In the genomic region with DNA sequence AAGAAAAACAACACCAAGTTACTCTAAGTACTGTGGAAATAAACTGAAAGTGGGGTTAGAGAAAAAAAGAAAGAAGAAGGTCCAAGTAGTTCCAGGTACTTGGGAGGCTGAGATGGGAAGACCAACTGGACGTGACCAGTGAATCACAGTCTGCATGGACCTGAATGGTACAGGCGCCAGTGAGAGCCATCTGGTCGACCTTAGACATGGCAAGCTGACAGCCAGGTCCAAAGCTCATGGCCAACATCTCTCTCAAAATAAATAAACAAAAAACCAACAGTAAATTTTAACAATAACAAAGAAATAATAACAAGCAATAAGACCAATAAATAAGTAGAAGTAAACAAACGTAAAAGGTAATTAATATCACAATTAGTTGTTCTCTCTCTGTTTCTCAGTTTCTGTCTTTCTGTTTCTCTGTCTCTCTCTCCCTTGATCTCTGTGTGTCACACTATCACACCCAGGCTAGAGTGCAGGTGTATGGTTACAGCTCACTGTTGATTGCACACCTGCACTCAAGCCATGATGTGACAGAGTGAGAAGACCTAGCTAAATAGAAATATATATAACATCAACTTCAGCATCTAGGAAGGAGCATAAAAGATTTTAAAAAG, we compare ENCODE assay signal across 28 cellular contexts.
"Had no signal": no experiment of that assay in that cellular context is flagged by ENCODE, and none has a peak within 500 bp of the region (broad histone marks: within the 10 kb centered on the region; RNA-seq: fewer than 3 reads in every experiment).

No MANE protein-coding gene starts in this region.

- ATAC-seq: activated CD8-positive, alpha-beta memory T cell treated with anti-CD3 and anti-CD28 coated beads, Interleukin-2, amount 10 ng/mL, durations not matched to agents 7 days and 5 days; activated CD8-positive, alpha-beta T cell treated with anti-CD3 and anti-CD28 coated beads for 36 hours; activated naive CD4-positive, alpha-beta T cell treated with anti-CD3 and anti-CD28 coated beads, Interleukin-2, amount 50 U/mL, for 72 hours; foreskin keratinocyte; naive thymus-derived CD8-positive, alpha-beta T cell; stimulated activated effector memory CD8-positive, alpha-beta T cell treated with anti-CD3 and anti-CD28 coated beads, Interleukin-12 subunit alpha, Interleukin-12 subunit beta, amount 100 ng/mL, for 72 hours; stimulated activated naive CD8-positive, alpha-beta T cell treated with anti-CD3 and anti-CD28 coated beads, Interleukin-15, amount 100 ng/mL, for 72 hours had no signal

- H3K36me3 Mint-ChIP-seq: brain; neural progenitor cell; stimulated activated effector memory CD8-positive, alpha-beta T cell treated with anti-CD3 and anti-CD28 coated beads, Interleukin-12 subunit alpha, Interleukin-12 subunit beta, amount 100 ng/mL, for 72 hours had no signal

- H3K27ac ChIP-seq: foreskin keratinocyte, left ventricle myocardium inferior, neural progenitor cell, right lobe of liver, skin epidermis, tibial artery, WERI-Rb-1 had no signal

- H3K4me3 ChIP-seq: left ventricle myocardium inferior, neural progenitor cell, right lobe of liver, skin epidermis, tibial artery had no signal

- H3K36me3 ChIP-seq: left ventricle myocardium inferior, neural progenitor cell, right lobe of liver, tibial artery, WERI-Rb-1 had no signal

- H3K27ac Mint-ChIP-seq: activated CD4-positive, alpha-beta T cell treated with anti-CD3 and anti-CD28 coated beads, Interleukin-2, amount 10 ng/mL, durations not matched to agents 7 days and 5 days; activated CD8-positive, alpha-beta memory T cell treated with anti-CD3 and anti-CD28 coated beads, Interleukin-2, amount 10 ng/mL, durations not matched to agents 7 days and 5 days; activated CD8-positive, alpha-beta T cell treated with anti-CD3 and anti-CD28 coated beads for 36 hours; activated naive CD4-positive, alpha-beta T cell treated with anti-CD3 and anti-CD28 coated beads, Interleukin-2, amount 50 U/mL, for 72 hours; activated T-helper 1 cell treated with anti-CD3 and anti-CD28 coated beads, Interleukin-12 subunit alpha, Interleukin-12 subunit beta, Interleukin-2, Interleukin-4 antibody, amounts not matched to agents 30 ng/mL and 10 ng/mL and 1 ng/mL, durations not matched to agents 14 hours and 24 hours and 36 hours; brain; dendritic cell treated with granulocyte-macrophage colony-stimulating factor and Interleukin-4, amounts not matched to agents 40 ng/mL and 50 ng/mL, for 4 days; mesothelial cell of epicardium; neural progenitor cell; stimulated activated effector memory CD8-positive, alpha-beta T cell treated with anti-CD3 and anti-CD28 coated beads, Interleukin-12 subunit alpha, Interleukin-12 subunit beta, amount 100 ng/mL, for 72 hours had no signal

- H3K4me2 ChIP-seq: neural progenitor cell had no signal

- DNase-seq: activated CD4-positive, alpha-beta T cell treated with anti-CD3 and anti-CD28 coated beads, Interleukin-2, amount 10 ng/mL, durations not matched to agents 7 days and 5 days; activated CD4-positive, CD25-positive, alpha-beta regulatory T cell treated with anti-CD3 and anti-CD28 coated beads, Interleukin-2, amount 50 U/mL, for 72 hours; activated CD8-positive, alpha-beta memory T cell treated with anti-CD3 and anti-CD28 coated beads, Interleukin-2, amount 10 ng/mL, durations not matched to agents 7 days and 5 days; activated CD8-positive, alpha-beta T cell treated with anti-CD3 and anti-CD28 coated beads for 36 hours; activated T-cell treated with anti-CD3 and anti-CD28 coated beads for 4 hours; aorta; effector CD4-positive, alpha-beta T cell; erythroblast; foreskin keratinocyte; hippocampal formation; kidney glomerular epithelial cell; left ventricle myocardium inferior; mammary epithelial cell; naive thymus-derived CD8-positive, alpha-beta T cell; posterior cingulate gyrus; right lobe of liver; stimulated activated CD4-positive, alpha-beta T cell treated with anti-CD3 and anti-CD28 coated beads, Interleukin-2, amount 100 ng/mL, for 24 hours; stimulated activated naive CD8-positive, alpha-beta T cell treated with anti-CD3 and anti-CD28 coated beads, Interleukin-15, amount 100 ng/mL, for 72 hours; tibial artery; WERI-Rb-1 had no signal

- H3K4me1 Mint-ChIP-seq: activated CD8-positive, alpha-beta memory T cell treated with anti-CD3 and anti-CD28 coated beads, Interleukin-2, amount 10 ng/mL, durations not matched to agents 7 days and 5 days; brain; neural progenitor cell had no signal

- H2AFZ ChIP-seq: neural progenitor cell had no signal

- H3K4me1 ChIP-seq: foreskin keratinocyte, left ventricle myocardium inferior, neural progenitor cell, right lobe of liver, tibial artery had no signal

- H3K27me3 ChIP-seq: foreskin keratinocyte, neural progenitor cell, right lobe of liver had no signal

- H3K27me3 Mint-ChIP-seq: activated CD4-positive, alpha-beta T cell treated with anti-CD3 and anti-CD28 coated beads, Interleukin-2, amount 10 ng/mL, durations not matched to agents 7 days and 5 days; activated CD8-positive, alpha-beta memory T cell treated with anti-CD3 and anti-CD28 coated beads, Interleukin-2, amount 10 ng/mL, durations not matched to agents 7 days and 5 days; activated CD8-positive, alpha-beta T cell treated with anti-CD3 and anti-CD28 coated beads for 36 hours; brain; dendritic cell treated with granulocyte-macrophage colony-stimulating factor and Interleukin-4, amounts not matched to agents 40 ng/mL and 50 ng/mL, for 4 days; stimulated activated naive CD8-positive, alpha-beta T cell treated with anti-CD3 and anti-CD28 coated beads, Interleukin-15, amount 100 ng/mL, for 72 hours had no signal

- H3K9me3 Mint-ChIP-seq: stimulated activated effector memory CD8-positive, alpha-beta T cell treated with anti-CD3 and anti-CD28 coated beads, Interleukin-12 subunit alpha, Interleukin-12 subunit beta, amount 100 ng/mL, for 72 hours had no signal

- H3K9me3 ChIP-seq: left ventricle myocardium inferior, right lobe of liver, tibial artery had no signal

- H3K4me3 Mint-ChIP-seq: activated CD4-positive, alpha-beta T cell treated with anti-CD3 and anti-CD28 coated beads, Interleukin-2, amount 10 ng/mL, durations not matched to agents 7 days and 5 days; activated CD8-positive, alpha-beta memory T cell treated with anti-CD3 and anti-CD28 coated beads, Interleukin-2, amount 10 ng/mL, durations not matched to agents 7 days and 5 days; activated CD8-positive, alpha-beta T cell treated with anti-CD3 and anti-CD28 coated beads for 36 hours; activated T-helper 1 cell treated with anti-CD3 and anti-CD28 coated beads, Interleukin-12 subunit alpha, Interleukin-12 subunit beta, Interleukin-2, Interleukin-4 antibody, amounts not matched to agents 30 ng/mL and 10 ng/mL and 1 ng/mL, durations not matched to agents 14 hours and 24 hours and 36 hours; brain; dendritic cell treated with granulocyte-macrophage colony-stimulating factor and Interleukin-4, amounts not matched to agents 40 ng/mL and 50 ng/mL, for 4 days; mesothelial cell of epicardium; neural progenitor cell; stimulated activated effector memory CD8-positive, alpha-beta T cell treated with anti-CD3 and anti-CD28 coated beads, Interleukin-12 subunit alpha, Interleukin-12 subunit beta, amount 100 ng/mL, for 72 hours; stimulated activated naive CD8-positive, alpha-beta T cell treated with anti-CD3 and anti-CD28 coated beads, Interleukin-15, amount 100 ng/mL, for 72 hours had no signal
